ENCODE assay signal across 1 cellular context in genomic region chr14:49036991-49037390, GRCh38.
TF ChIP-seq lines count a peak whose summit lies in the region.

No MANE protein-coding gene starts in this region.

TF ChIP-seq in GM23338, 12 proteins besides CTCF, POLR2A, EP300 and RAD21 (continued from another document):
- TF ChIP-seq, protein P1, sequence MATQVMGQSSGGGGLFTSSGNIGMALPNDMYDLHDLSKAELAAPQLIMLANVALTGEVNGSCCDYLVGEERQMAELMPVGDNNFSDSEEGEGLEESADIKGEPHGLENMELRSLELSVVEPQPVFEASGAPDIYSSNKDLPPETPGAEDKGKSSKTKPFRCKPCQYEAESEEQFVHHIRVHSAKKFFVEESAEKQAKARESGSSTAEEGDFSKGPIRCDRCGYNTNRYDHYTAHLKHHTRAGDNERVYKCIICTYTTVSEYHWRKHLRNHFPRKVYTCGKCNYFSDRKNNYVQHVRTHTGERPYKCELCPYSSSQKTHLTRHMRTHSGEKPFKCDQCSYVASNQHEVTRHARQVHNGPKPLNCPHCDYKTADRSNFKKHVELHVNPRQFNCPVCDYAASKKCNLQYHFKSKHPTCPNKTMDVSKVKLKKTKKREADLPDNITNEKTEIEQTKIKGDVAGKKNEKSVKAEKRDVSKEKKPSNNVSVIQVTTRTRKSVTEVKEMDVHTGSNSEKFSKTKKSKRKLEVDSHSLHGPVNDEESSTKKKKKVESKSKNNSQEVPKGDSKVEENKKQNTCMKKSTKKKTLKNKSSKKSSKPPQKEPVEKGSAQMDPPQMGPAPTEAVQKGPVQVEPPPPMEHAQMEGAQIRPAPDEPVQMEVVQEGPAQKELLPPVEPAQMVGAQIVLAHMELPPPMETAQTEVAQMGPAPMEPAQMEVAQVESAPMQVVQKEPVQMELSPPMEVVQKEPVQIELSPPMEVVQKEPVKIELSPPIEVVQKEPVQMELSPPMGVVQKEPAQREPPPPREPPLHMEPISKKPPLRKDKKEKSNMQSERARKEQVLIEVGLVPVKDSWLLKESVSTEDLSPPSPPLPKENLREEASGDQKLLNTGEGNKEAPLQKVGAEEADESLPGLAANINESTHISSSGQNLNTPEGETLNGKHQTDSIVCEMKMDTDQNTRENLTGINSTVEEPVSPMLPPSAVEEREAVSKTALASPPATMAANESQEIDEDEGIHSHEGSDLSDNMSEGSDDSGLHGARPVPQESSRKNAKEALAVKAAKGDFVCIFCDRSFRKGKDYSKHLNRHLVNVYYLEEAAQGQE (IDR thresholded peaks at IDR 0.05; ENCODE audit: unreplicated experiment), result no peak
- TF ChIP-seq EZH2phosphoT487 (IDR thresholded peaks at IDR 0.05; ENCODE audit: unreplicated experiment) (no peak), STAT1 (IDR thresholded peaks at IDR 0.05; ENCODE audit: unreplicated experiment) (no peak)
TF ChIP-seq in GM23338: peak in this region for 0.
